7 cellular contexts compared by ENCODE assay signal in genomic region chr7:74093671-74094223, GRCh38. TPM values are rescaled to one million over a fixed set of nuclear protein-coding genes. Genes with fewer than 3 reads are reported as not detected.
DNase-seq lines count a peak whose midpoint lies in the region; ATAC-seq and TF ChIP-seq lines count a peak whose summit lies in the region.

No MANE protein-coding gene starts in this region.

- peak; percentile 27 for DNase-seq in activated naive CD8-positive, alpha-beta T cell treated with anti-CD3 and anti-CD28 coated beads, Interleukin-2, amount 50 U/mL, for 24 hours
- no peak for DNase-seq in mesothelial cell of epicardium (ENCODE audit: low spot score in 2 of 2, unreplicated experiment in 2 of 2)
- no peak for DNase-seq in central memory CD4-positive, alpha-beta T cell
- DNase-seq in NCI-H1092 (lab: John Stamatoyannopoulos, UW), result no peak
- no peak for DNase-seq in NCI-H1105 (lab: John Stamatoyannopoulos, UW)

- no peak for TF ChIP-seq CTCF in mesothelial cell of epicardium (IDR thresholded peaks at IDR 0.05; ENCODE audit: unreplicated experiment)

- H3K4me3 Mint-ChIP-seq in activated naive CD8-positive, alpha-beta T cell treated with anti-CD3 and anti-CD28 coated beads, Interleukin-2, amount 50 U/mL, for 24 hours, result peak overlapping the region; percentile 79
- H3K4me3 Mint-ChIP-seq in mesothelial cell of epicardium, result peak overlapping the region; percentile 74

- H3K36me3 Mint-ChIP-seq in activated naive CD8-positive, alpha-beta T cell treated with anti-CD3 and anti-CD28 coated beads, Interleukin-2, amount 50 U/mL, for 24 hours (ENCODE audit: low read depth), result peaks cover 16% of the 10 kb centered on the region
- H3K36me3 Mint-ChIP-seq in mesothelial cell of epicardium, result peaks cover 29% of the 10 kb centered on the region

- H3K27me3 Mint-ChIP-seq in activated naive CD8-positive, alpha-beta T cell treated with anti-CD3 and anti-CD28 coated beads, Interleukin-2, amount 50 U/mL, for 24 hours, result no peaks in the 10 kb centered on the region
- H3K27me3 Mint-ChIP-seq in mesothelial cell of epicardium (ENCODE audit: low read depth), result no peaks in the 10 kb centered on the region

- peaks cover 30% of the 10 kb centered on the region for H3K4me1 Mint-ChIP-seq in activated naive CD8-positive, alpha-beta T cell treated with anti-CD3 and anti-CD28 coated beads, Interleukin-2, amount 50 U/mL, for 24 hours
- peaks cover 15% of the 10 kb centered on the region for H3K4me1 Mint-ChIP-seq in mesothelial cell of epicardium

- peak overlapping the region; percentile 93 for H3K27ac Mint-ChIP-seq in activated naive CD8-positive, alpha-beta T cell treated with anti-CD3 and anti-CD28 coated beads, Interleukin-2, amount 50 U/mL, for 24 hours
- H3K27ac Mint-ChIP-seq in mesothelial cell of epicardium, result peak overlapping the region; percentile 88

- peak; percentile 1 for ATAC-seq in GM18909 (IDR thresholded peaks at IDR 0.05; ENCODE audit: poor library complexity, unreplicated experiment)
- peak; percentile 10 for ATAC-seq in HG02870 (IDR thresholded peaks at IDR 0.05; ENCODE audit: unreplicated experiment)
- ATAC-seq in activated naive CD8-positive, alpha-beta T cell treated with anti-CD3 and anti-CD28 coated beads, Interleukin-2, amount 50 U/mL, for 24 hours, result peak; percentile 33

- H3K9me3 Mint-ChIP-seq in activated naive CD8-positive, alpha-beta T cell treated with anti-CD3 and anti-CD28 coated beads, Interleukin-2, amount 50 U/mL, for 24 hours, result no peaks in the 10 kb centered on the region
- peaks cover 5% of the 10 kb centered on the region for H3K9me3 Mint-ChIP-seq in mesothelial cell of epicardium

RNA-seq across cellular contexts. Expression of gene LIMK1, which starts 10.1 kb away (rescaled TPM):
- total RNA-seq in mesothelial cell of epicardium, result 54.6 to 56.0 TPM (median 54.9 TPM) in 3 replicates
